Comparison of ENCODE assay signal across 21 cellular contexts in genomic region chr16:49947907-49948678, GRCh38.
DNase-seq lines count a peak whose midpoint lies in the region; ATAC-seq and TF ChIP-seq lines count a peak whose summit lies in the region.
"Had no signal": no experiment of that assay in that cellular context is flagged by ENCODE, and none has a peak within 500 bp of the region (broad histone marks: within the 10 kb centered on the region; RNA-seq: fewer than 3 reads in every experiment).

No MANE protein-coding gene starts in this region.

- POLR2A ChIA-PET in HEK293 (lab: Yijun Ruan, JAX), result no interaction called here

- H3K4me1 ChIP-seq in HEK293 (ENCODE audit: control insufficient read depth, insufficient read depth, low read length) (no peaks in the 10 kb centered on the region), esophagus squamous epithelium (peaks cover 0 to 12% (median 0%) of the 10 kb centered on the region in 3 donors)
- H3K4me1 ChIP-seq: Peyer's patch had no signal

- H3K27me3 ChIP-seq in esophagus squamous epithelium, result peaks cover 0 to 10% (median 0%) of the 10 kb centered on the region in 4 donors
- H3K27me3 ChIP-seq: BLaER1, Peyer's patch had no signal

- H3K27ac ChIP-seq in HEK293 (ENCODE audit: extremely low read depth, low read depth, low read length), result no peak overlapping the region
- no peak overlapping the region for H3K27ac ChIP-seq in esophagus squamous epithelium
- H3K27ac ChIP-seq: BLaER1, Peyer's patch, SK-N-MC had no signal

- CTCF ChIA-PET in HEK293 (lab: Yijun Ruan, JAX), result no interaction called here

- TF ChIP-seq POLR2A in esophagus squamous epithelium (IDR thresholded peaks at IDR 0.05), result no peak

- intact Hi-C loops in esophagus squamous epithelium (cut with DNase I), result no loop called here

- 46 to 66% methylated on average over 6 of the region's 7 CpGs for WGBS in esophagus squamous epithelium, 2 donors

- peak; percentile 57 for DNase-seq in DMS153 (lab: John Stamatoyannopoulos, UW)
- DNase-seq in NCI-H748 treated with DMSO at 0.1 percent for 48 hours (lab: John Stamatoyannopoulos, UW), result peak; percentile 55
- DNase-seq in esophagus squamous epithelium (lab: John Stamatoyannopoulos, UW), result no peak
- no peak for DNase-seq in C1 segment of cervical spinal cord (lab: John Stamatoyannopoulos, UW)
- DNase-seq in activated CD4-positive, alpha-beta T cell treated with anti-CD3 and anti-CD28 coated beads for 1 hour, result no peak
- DNase-seq: CD4-positive, alpha-beta memory T cell; COR-L47; DND-41; MV-4-11; NCI-H1105; NCI-H1436 treated with DMSO at 0.1 percent for 48 hours; NCI-H187 treated with DMSO at 0.1 percent for 48 hours; NCI-H2107; NCI-H526; Peyer's patch; SIG-M5 had no signal

- ATAC-seq in esophagus mucosa, result peak; percentile 87
- ATAC-seq: K562 had no signal

- H3K9me3 ChIP-seq in HEK293 (ENCODE audit: control insufficient read depth, insufficient read depth, low read depth, low read length) (no peaks in the 10 kb centered on the region), esophagus squamous epithelium (no peaks in the 10 kb centered on the region)
- H3K9me3 ChIP-seq: BLaER1, Peyer's patch had no signal

- H3K36me3 ChIP-seq in HEK293 (ENCODE audit: control insufficient read depth in 2 of 2, insufficient read depth in 1 of 2, low read length in 2 of 2) (no peaks in the 10 kb centered on the region), esophagus squamous epithelium (no peaks in the 10 kb centered on the region)
- H3K36me3 ChIP-seq: BLaER1, Peyer's patch had no signal

- no peak for TF ChIP-seq CTCF in HEK293 (tag by site-specific recombination; IDR thresholded peaks at IDR 0.05)
- TF ChIP-seq CTCF in esophagus squamous epithelium (IDR thresholded peaks at IDR 0.05), result no peak

- no peak overlapping the region for H3K4me3 ChIP-seq in HEK293 (ENCODE audit: low read depth, low read length)
- H3K4me3 ChIP-seq in esophagus squamous epithelium, result no peak overlapping the region
- H3K4me3 ChIP-seq: BLaER1, K562, Peyer's patch, SK-N-MC had no signal

TF ChIP-seq in HEK293, 187 proteins besides CTCF, POLR2A, EP300 and RAD21:
- TF ChIP-seq ZNF555 (tag by site-specific recombination; conservative IDR thresholded peaks at IDR 0.05) (no peak), ZNF140 (tag by site-specific recombination; IDR thresholded peaks at IDR 0.05) (peak; percentile 42; the same call in 1 of the 2 replicates)

Comparison
In these comparisons a context has a peak if more than half of its experiments do, and no peak if none do; other contexts are left out.
1. DNase-seq: peak in DMS153 (single experiment) and NCI-H748 treated with DMSO at 0.1 percent for 48 hours (single experiment); none in esophagus squamous epithelium (single experiment), C1 segment of cervical spinal cord (0 of 14) and activated CD4-positive, alpha-beta T cell treated with anti-CD3 and anti-CD28 coated beads for 1 hour (single experiment).